ENCODE assay signal across 20 cellular contexts in genomic region chr13:46736568-46736967, GRCh38.
"Had no signal": no experiment of that assay in that cellular context is flagged by ENCODE, and none has a peak within 500 bp of the region (broad histone marks: within the 10 kb centered on the region; RNA-seq: fewer than 3 reads in every experiment).

No MANE protein-coding gene starts in this region.

- DNase-seq: activated CD4-positive, alpha-beta memory T cell treated with anti-CD3 and anti-CD28 coated beads, Interleukin-2, amount 10 ng/mL, durations not matched to agents 7 days and 5 days; activated CD4-positive, alpha-beta T cell treated with anti-CD3 and anti-CD28 coated beads for 48 hours; activated effector memory CD4-positive, alpha-beta T cell treated with Interleukin-2 at 50 U/mL for 16 hours; activated naive CD4-positive, alpha-beta T cell treated with anti-CD3 and anti-CD28 coated beads for 36 hours; activated naive CD8-positive, alpha-beta T cell treated with anti-CD3 and anti-CD28 coated beads, Interleukin-2, amount 10 ng/mL, durations not matched to agents 7 days and 5 days; activated T-cell treated with anti-CD3 and anti-CD28 coated beads, Interleukin-2, amount 50 U/mL, for 72 hours; amniotic stem cell; effector memory CD4-positive, alpha-beta T cell; nephron progenitor cell; pancreas; psoas muscle; right cardiac atrium; substantia nigra; T-helper 9 cell; thyroid gland had no signal

- H3K4me3 ChIP-seq: breast epithelium, pancreas, psoas muscle, thyroid gland had no signal

- H3K4me1 Mint-ChIP-seq: activated CD4-positive, alpha-beta memory T cell treated with anti-CD3 and anti-CD28 coated beads, Interleukin-2, amount 10 ng/mL, durations not matched to agents 7 days and 5 days; central memory CD8-positive, alpha-beta T cell; nephron progenitor cell had no signal

- H3K36me3 ChIP-seq: breast epithelium had no signal

- H3K27me3 Mint-ChIP-seq: activated CD4-positive, alpha-beta memory T cell treated with anti-CD3 and anti-CD28 coated beads, Interleukin-2, amount 10 ng/mL, durations not matched to agents 7 days and 5 days; activated naive CD8-positive, alpha-beta T cell treated with anti-CD3 and anti-CD28 coated beads, Interleukin-2, amount 10 ng/mL, durations not matched to agents 7 days and 5 days; central memory CD8-positive, alpha-beta T cell; stimulated activated naive CD8-positive, alpha-beta T cell treated with anti-CD3 and anti-CD28 coated beads, Interleukin-15, Interleukin-2, amounts not matched to agents 100 ng/mL and 50 ng/mL, for 24 hours had no signal

- FAIRE-seq: colon, pancreas had no signal

- H3K4me1 ChIP-seq: breast epithelium, pancreas, psoas muscle, thyroid gland had no signal

- H3K27me3 ChIP-seq: breast epithelium, foreskin keratinocyte, pancreas, thyroid gland had no signal

- H3K4me3 Mint-ChIP-seq: activated CD4-positive, alpha-beta memory T cell treated with anti-CD3 and anti-CD28 coated beads, Interleukin-2, amount 10 ng/mL, durations not matched to agents 7 days and 5 days; activated naive CD4-positive, alpha-beta T cell treated with anti-CD3 and anti-CD28 coated beads for 36 hours; activated naive CD8-positive, alpha-beta T cell treated with anti-CD3 and anti-CD28 coated beads, Interleukin-2, amount 10 ng/mL, durations not matched to agents 7 days and 5 days; activated T-cell treated with anti-CD3 and anti-CD28 coated beads, Interleukin-2, amount 50 U/mL, for 72 hours; central memory CD8-positive, alpha-beta T cell; nephron progenitor cell; stimulated activated naive CD8-positive, alpha-beta T cell treated with anti-CD3 and anti-CD28 coated beads, Interleukin-15, Interleukin-2, amounts not matched to agents 100 ng/mL and 50 ng/mL, for 24 hours had no signal

- H3K9me3 ChIP-seq: breast epithelium, pancreas, psoas muscle, thyroid gland had no signal

- H3K27ac ChIP-seq: breast epithelium, foreskin keratinocyte, pancreas, psoas muscle, thyroid gland had no signal

- H3K27ac Mint-ChIP-seq: activated CD4-positive, alpha-beta memory T cell treated with anti-CD3 and anti-CD28 coated beads, Interleukin-2, amount 10 ng/mL, durations not matched to agents 7 days and 5 days; activated naive CD4-positive, alpha-beta T cell treated with anti-CD3 and anti-CD28 coated beads for 36 hours; activated naive CD8-positive, alpha-beta T cell treated with anti-CD3 and anti-CD28 coated beads, Interleukin-2, amount 10 ng/mL, durations not matched to agents 7 days and 5 days; activated T-cell treated with anti-CD3 and anti-CD28 coated beads, Interleukin-2, amount 50 U/mL, for 72 hours; nephron progenitor cell; stimulated activated naive CD8-positive, alpha-beta T cell treated with anti-CD3 and anti-CD28 coated beads, Interleukin-15, Interleukin-2, amounts not matched to agents 100 ng/mL and 50 ng/mL, for 24 hours had no signal

- H3K9me3 Mint-ChIP-seq: activated CD4-positive, alpha-beta memory T cell treated with anti-CD3 and anti-CD28 coated beads, Interleukin-2, amount 10 ng/mL, durations not matched to agents 7 days and 5 days; activated naive CD4-positive, alpha-beta T cell treated with anti-CD3 and anti-CD28 coated beads for 36 hours; activated naive CD8-positive, alpha-beta T cell treated with anti-CD3 and anti-CD28 coated beads, Interleukin-2, amount 10 ng/mL, durations not matched to agents 7 days and 5 days; activated T-cell treated with anti-CD3 and anti-CD28 coated beads, Interleukin-2, amount 50 U/mL, for 72 hours; central memory CD8-positive, alpha-beta T cell; nephron progenitor cell; stimulated activated naive CD8-positive, alpha-beta T cell treated with anti-CD3 and anti-CD28 coated beads, Interleukin-15, Interleukin-2, amounts not matched to agents 100 ng/mL and 50 ng/mL, for 24 hours had no signal
